Comparison of ENCODE assay signal across 17 cellular contexts in genomic region chr13:53311561-53311960, GRCh38.
DNase-seq lines count a peak whose midpoint lies in the region; ATAC-seq and TF ChIP-seq lines count a peak whose summit lies in the region.
"Had no signal": no experiment of that assay in that cellular context is flagged by ENCODE, and none has a peak within 500 bp of the region (broad histone marks: within the 10 kb centered on the region; RNA-seq: fewer than 3 reads in every experiment).

No MANE protein-coding gene starts in this region.

- no peaks in the 10 kb centered on the region for H3K79me1 ChIP-seq in neuronal stem cell (ENCODE audit: low read depth, low read length)
- H3K79me1 ChIP-seq in trophoblast cell (ENCODE audit: low read length): no peaks in the 10 kb centered on the region

- H2AK5ac ChIP-seq in neuronal stem cell (ENCODE audit: low read depth, low read length): no peak overlapping the region
- no peak overlapping the region for H2AK5ac ChIP-seq in trophoblast cell (ENCODE audit: low read length)

- H3K36me3 Mint-ChIP-seq in endodermal cell (ENCODE audit: low read depth): no peaks in the 10 kb centered on the region

- H3K4me3 Mint-ChIP-seq in endodermal cell: no peak overlapping the region
- H3K4me3 Mint-ChIP-seq: CD4-positive, alpha-beta T cell had no signal

- H3K27ac ChIP-seq in endodermal cell (ENCODE audit: low read depth, low read length) (no peak overlapping the region), neuronal stem cell (replicated peaks; ENCODE audit: low read length) (no peak overlapping the region), trophoblast cell (ENCODE audit: low read depth, low read length) (no peak overlapping the region)
- H3K27ac ChIP-seq: PC-9, RWPE1 had no signal

- peaks cover 6% of the 10 kb centered on the region for H3K4me1 ChIP-seq in endodermal cell (ENCODE audit: control insufficient read depth, insufficient read depth, low read length)
- peaks cover 0 to 3% of the 10 kb centered on the region in 2 donors for H3K4me1 ChIP-seq in neuronal stem cell (ENCODE audit: control insufficient read depth in 2 of 2, insufficient read depth in 1 of 2, low read depth in 1 of 2, low read length in 2 of 2)
- H3K4me1 ChIP-seq in trophoblast cell (ENCODE audit: control insufficient read depth in 1 of 2, insufficient read depth in 2 of 2, low read length in 2 of 2): no peaks in the 10 kb centered on the region

- H2BK120ac ChIP-seq in neuronal stem cell (ENCODE audit: low read depth, low read length) (no peak overlapping the region), trophoblast cell (ENCODE audit: insufficient read depth, low read length, poor library complexity) (no peak overlapping the region)

- no peak overlapping the region for H2BK15ac ChIP-seq in neuronal stem cell (ENCODE audit: low read length)

- no peak overlapping the region for H3K18ac ChIP-seq in neuronal stem cell (ENCODE audit: low read length)
- H3K18ac ChIP-seq in trophoblast cell (ENCODE audit: low read length): no peak overlapping the region

- ATAC-seq in HG02642 (IDR thresholded peaks at IDR 0.05; ENCODE audit: poor library complexity, unreplicated experiment): no peak
- no peak for ATAC-seq in HG02981 (IDR thresholded peaks at IDR 0.05; ENCODE audit: unreplicated experiment)

- H4K91ac ChIP-seq in neuronal stem cell (ENCODE audit: low read depth, low read length, poor library complexity): no peak overlapping the region
- no peak overlapping the region for H4K91ac ChIP-seq in trophoblast cell (ENCODE audit: low read depth, low read length)

- H3K4ac ChIP-seq in neuronal stem cell (ENCODE audit: low read length) (no peak overlapping the region), trophoblast cell (ENCODE audit: low read depth, low read length) (no peak overlapping the region)

- WGBS in endodermal cell (ENCODE audit: insufficient coverage in 1 of 2, insufficient read length in 1 of 2), 2 experiments: 16 to 25% methylated on average over 1 of the region's 1 CpG
- WGBS in neuronal stem cell (ENCODE audit: extremely low coverage in 2 of 2, insufficient read length in 2 of 2, insufficient replicate concordance in 1 of 2), 2 donors: no CpG with 5 or more reads among the region's 1 CpG
- no CpG with 5 or more reads among the region's 1 CpG for WGBS in trophoblast cell (ENCODE audit: extremely low coverage, insufficient coverage, insufficient read length)

- no peaks in the 10 kb centered on the region for H3K9me3 Mint-ChIP-seq in endodermal cell

- H3K79me2 ChIP-seq in trophoblast cell (ENCODE audit: control insufficient read depth, insufficient read depth, low read length, poor library complexity): no peaks in the 10 kb centered on the region

- H3K4me1 Mint-ChIP-seq in endodermal cell: peaks cover 44% of the 10 kb centered on the region

- H2AFZ ChIP-seq in neuronal stem cell (ENCODE audit: low read length) (peak overlapping the region; percentile 32), trophoblast cell (ENCODE audit: insufficient read depth, low read length, poor library complexity) (no peak overlapping the region)
- H2AFZ ChIP-seq: PC-9 had no signal

- H3K4me3 ChIP-seq in endodermal cell (ENCODE audit: low read length) (no peak overlapping the region), neuronal stem cell (ENCODE audit: low read length in 2 of 2) (no peak overlapping the region), trophoblast cell (ENCODE audit: low read depth, low read length) (no peak overlapping the region)
- H3K4me3 ChIP-seq: PC-9 had no signal

- H3K36me3 ChIP-seq in endodermal cell (ENCODE audit: control insufficient read depth, insufficient read depth, low read length): no peaks in the 10 kb centered on the region
- no peaks in the 10 kb centered on the region for H3K36me3 ChIP-seq in neuronal stem cell (replicated peaks in 1 of 2; ENCODE audit: control insufficient read depth in 2 of 2, insufficient read depth in 2 of 2, low read length in 2 of 2)
- H3K36me3 ChIP-seq in trophoblast cell (ENCODE audit: control insufficient read depth in 1 of 2, insufficient read depth in 2 of 2, low read length in 2 of 2): no peaks in the 10 kb centered on the region

- no peak overlapping the region for H3K27ac Mint-ChIP-seq in endodermal cell
- H3K27ac Mint-ChIP-seq: CD4-positive, alpha-beta T cell had no signal

- H3K4me2 ChIP-seq in neuronal stem cell (ENCODE audit: insufficient read depth, low read length, poor library complexity, severe bottlenecking) (no peak overlapping the region), trophoblast cell (ENCODE audit: low read length) (no peak overlapping the region)
- H3K4me2 ChIP-seq: PC-9 had no signal

- H3K9ac ChIP-seq in endodermal cell (ENCODE audit: extremely low read depth, low read length, poor library complexity, severe bottlenecking): no peak overlapping the region
- H3K9ac ChIP-seq in neuronal stem cell (ENCODE audit: low read depth, low read length, poor library complexity): no peak overlapping the region
- H3K9ac ChIP-seq in trophoblast cell (ENCODE audit: low read length): no peak overlapping the region

- H3K23ac ChIP-seq in neuronal stem cell (ENCODE audit: low read depth, low read length, poor library complexity) (no peak overlapping the region), trophoblast cell (ENCODE audit: low read length) (no peak overlapping the region)

- H2BK5ac ChIP-seq in neuronal stem cell (ENCODE audit: low read length) (no peak overlapping the region), trophoblast cell (ENCODE audit: low read depth, low read length, poor library complexity) (no peak overlapping the region)

- no peaks in the 10 kb centered on the region for H3K9me3 ChIP-seq in endodermal cell (ENCODE audit: control insufficient read depth, low read length)
- peaks cover 0 to 1% of the 10 kb centered on the region in 2 donors for H3K9me3 ChIP-seq in neuronal stem cell (replicated peaks in 1 of 2; ENCODE audit: control insufficient read depth in 2 of 2, insufficient read depth in 1 of 2, low read depth in 1 of 2, low read length in 2 of 2)
- H3K9me3 ChIP-seq in trophoblast cell (ENCODE audit: insufficient read depth, low read depth, low read length): no peaks in the 10 kb centered on the region

- H2BK12ac ChIP-seq in neuronal stem cell (ENCODE audit: low read length): no peak overlapping the region
- no peak overlapping the region for H2BK12ac ChIP-seq in trophoblast cell (ENCODE audit: low read length)

- peaks cover 83% of the 10 kb centered on the region for H3K27me3 ChIP-seq in endodermal cell (ENCODE audit: control insufficient read depth, insufficient read depth, low read length, poor library complexity, severe bottlenecking)
- H3K27me3 ChIP-seq in neuronal stem cell (ENCODE audit: control insufficient read depth in 3 of 3, insufficient read depth in 3 of 3, low read depth in 1 of 3, low read length in 3 of 3): no peaks in the 10 kb centered on the region
- H3K27me3 ChIP-seq in trophoblast cell (ENCODE audit: insufficient read depth, low read length): no peaks in the 10 kb centered on the region

- H3K14ac ChIP-seq in neuronal stem cell (ENCODE audit: low read length) (no peak overlapping the region), trophoblast cell (ENCODE audit: low read length) (no peak overlapping the region)

- no peak overlapping the region for H4K8ac ChIP-seq in neuronal stem cell (ENCODE audit: low read depth, low read length)
- no peak overlapping the region for H4K8ac ChIP-seq in trophoblast cell (ENCODE audit: low read depth, low read length)

- no peak overlapping the region for H4K12ac ChIP-seq in trophoblast cell (ENCODE audit: low read depth, low read length)

- peaks cover 82% of the 10 kb centered on the region for H3K27me3 Mint-ChIP-seq in endodermal cell (ENCODE audit: insufficient read depth)
- H3K27me3 Mint-ChIP-seq: CD4-positive, alpha-beta T cell had no signal

- TF ChIP-seq CTCF in endodermal cell (conservative IDR thresholded peaks at IDR 0.05): peak; percentile 75

- peak; percentile 58 for DNase-seq in D341Med (ENCODE audit: low spot score)
- DNase-seq in NCI-H524 (lab: John Stamatoyannopoulos, UW): peak; percentile 60 to 86
- peak; percentile 52 for DNase-seq in endodermal cell
- DNase-seq in neuronal stem cell (ENCODE audit: low spot score): no peak
- DNase-seq in trophoblast cell: no peak
- no peak for DNase-seq in NCI-H345 treated with DMSO at 0.1 percent for 48 hours (lab: John Stamatoyannopoulos, UW; ENCODE audit: unreplicated experiment)
- DNase-seq: CD4-positive, alpha-beta T cell; DMS53; EL; MM.1S; NCI-H1092; NCI-H1436 treated with DMSO at 0.1 percent for 48 hours; NCI-H2029 treated with DMSO at 0.1 percent for 48 hours; PC-9 had no signal

Comparison
In these comparisons a context has a peak if more than half of its experiments do, and no peak if none do; other contexts are left out.
1. DNase-seq: peak in D341Med (single experiment), NCI-H524 (2 of 2) and endodermal cell (single experiment); none in neuronal stem cell (single experiment), trophoblast cell (0 of 2) and NCI-H345 treated with DMSO at 0.1 percent for 48 hours (single experiment).